In the genomic region with DNA sequence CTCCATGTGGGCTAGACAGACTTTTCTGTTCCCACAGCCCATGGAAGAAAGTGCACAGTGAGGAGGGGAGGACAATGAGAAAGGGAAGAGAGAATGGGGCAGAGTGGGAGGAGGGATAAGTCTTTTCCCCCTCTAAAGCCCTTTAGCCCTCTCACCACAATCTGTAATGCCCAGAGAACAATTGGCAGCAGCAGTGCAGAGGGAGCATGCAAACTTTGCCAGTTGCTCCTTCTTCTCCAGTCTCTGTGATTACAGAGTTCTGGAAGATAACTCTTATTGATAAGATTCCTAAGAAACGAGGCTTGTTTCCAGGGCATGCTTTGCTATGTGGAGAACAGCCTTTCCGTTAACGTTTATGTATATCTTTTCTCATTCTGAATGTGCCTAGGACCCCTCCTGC, we compare ENCODE assay signal across 30 cellular contexts. TPM values are rescaled to one million over a fixed set of nuclear protein-coding genes. Genes with fewer than 3 reads are reported as not detected.
"Had no signal": no experiment of that assay in that cellular context is flagged by ENCODE, and none has a peak within 500 bp of the region (broad histone marks: within the 10 kb centered on the region; RNA-seq: fewer than 3 reads in every experiment).

No MANE protein-coding gene starts in this region.

- H3K27ac Mint-ChIP-seq: activated B cell treated with CpG ODN at 0.5 μM for 24 hours; activated CD8-positive, alpha-beta memory T cell treated with anti-CD3 and anti-CD28 coated beads, Interleukin-2, amount 10 ng/mL, durations not matched to agents 7 days and 5 days; activated CD8-positive, alpha-beta T cell treated with anti-CD3 and anti-CD28 coated beads for 36 hours; activated naive CD4-positive, alpha-beta T cell treated with anti-CD3 and anti-CD28 coated beads, Interleukin-2, amount 50 U/mL, for 24 hours; activated naive CD8-positive, alpha-beta T cell treated with anti-CD3 and anti-CD28 coated beads, Interleukin-2, amount 50 U/mL, for 24 hours; activated T-helper 2 cell treated with anti-CD3 and anti-CD28 coated beads, Interferon-gamma antibody, Interleukin-2, Interleukin-4, amounts not matched to agents 10 μg/mL and 5 μg/mL and 100 μg/mL, durations not matched to agents 14 hours and 24 hours and 36 hours; naive thymus-derived CD8-positive, alpha-beta T cell; stimulated activated memory B cell treated with anti-CD40 and anti-IgM and Interleukin-4, amounts not matched to agents 10 μg/mL and 1 μg/mL and 100 μg/mL, for 72 hours had no signal

- H3K4me1 Mint-ChIP-seq: activated B cell treated with CpG ODN at 0.5 μM for 24 hours; activated CD8-positive, alpha-beta memory T cell treated with anti-CD3 and anti-CD28 coated beads, Interleukin-2, amount 10 ng/mL, durations not matched to agents 7 days and 5 days; stimulated activated memory B cell treated with anti-CD40 and anti-IgM and Interleukin-4, amounts not matched to agents 10 μg/mL and 1 μg/mL and 100 μg/mL, for 72 hours had no signal

- H3K4me3 Mint-ChIP-seq: activated B cell treated with CpG ODN at 0.5 μM for 24 hours; activated CD8-positive, alpha-beta memory T cell treated with anti-CD3 and anti-CD28 coated beads, Interleukin-2, amount 10 ng/mL, durations not matched to agents 7 days and 5 days; activated CD8-positive, alpha-beta T cell treated with anti-CD3 and anti-CD28 coated beads for 36 hours; activated naive CD4-positive, alpha-beta T cell treated with anti-CD3 and anti-CD28 coated beads, Interleukin-2, amount 50 U/mL, for 24 hours; activated naive CD8-positive, alpha-beta T cell treated with anti-CD3 and anti-CD28 coated beads, Interleukin-2, amount 50 U/mL, for 24 hours; naive thymus-derived CD8-positive, alpha-beta T cell; neural crest cell; stimulated activated memory B cell treated with anti-CD40 and anti-IgM and Interleukin-4, amounts not matched to agents 10 μg/mL and 1 μg/mL and 100 μg/mL, for 72 hours; stimulated activated naive CD8-positive, alpha-beta T cell treated with anti-CD3 and anti-CD28 coated beads, Interleukin-15, amount 100 ng/mL, for 72 hours had no signal

- H3K9me3 ChIP-seq: heart right ventricle, left ventricle myocardium inferior, psoas muscle, sigmoid colon, upper lobe of right lung had no signal

- H3K4me3 ChIP-seq: coronary artery, dorsolateral prefrontal cortex, heart right ventricle, left ventricle myocardium inferior, psoas muscle, sigmoid colon, upper lobe of right lung had no signal

- H3K9me3 Mint-ChIP-seq: activated B cell treated with CpG ODN at 0.5 μM for 24 hours; activated CD8-positive, alpha-beta T cell treated with anti-CD3 and anti-CD28 coated beads for 36 hours; activated naive CD4-positive, alpha-beta T cell treated with anti-CD3 and anti-CD28 coated beads, Interleukin-2, amount 50 U/mL, for 24 hours; activated naive CD8-positive, alpha-beta T cell treated with anti-CD3 and anti-CD28 coated beads, Interleukin-2, amount 50 U/mL, for 24 hours; activated T-helper 2 cell treated with anti-CD3 and anti-CD28 coated beads, Interferon-gamma antibody, Interleukin-2, Interleukin-4, amounts not matched to agents 10 μg/mL and 5 μg/mL and 100 μg/mL, durations not matched to agents 14 hours and 24 hours and 36 hours; neural crest cell; stimulated activated memory B cell treated with anti-CD40 and anti-IgM and Interleukin-4, amounts not matched to agents 10 μg/mL and 1 μg/mL and 100 μg/mL, for 72 hours; stimulated activated naive CD8-positive, alpha-beta T cell treated with anti-CD3 and anti-CD28 coated beads, Interleukin-15, amount 100 ng/mL, for 72 hours had no signal

- H3K9ac ChIP-seq: parathyroid adenoma had no signal

- H2AFZ ChIP-seq: parathyroid adenoma had no signal

- H3K36me3 ChIP-seq: heart right ventricle, left ventricle myocardium inferior, sigmoid colon, upper lobe of right lung had no signal

- H3K27me3 ChIP-seq: sigmoid colon had no signal

- DNase-seq: activated B cell treated with CpG ODN at 0.5 μM for 24 hours; activated CD4-positive, alpha-beta T cell treated with anti-CD3 and anti-CD28 coated beads, Interleukin-2, amount 50 U/mL, for 1 hour; activated CD8-positive, alpha-beta memory T cell treated with anti-CD3 and anti-CD28 coated beads, Interleukin-2, amount 10 ng/mL, durations not matched to agents 7 days and 5 days; activated CD8-positive, alpha-beta T cell treated with anti-CD3 and anti-CD28 coated beads for 36 hours; activated naive CD8-positive, alpha-beta T cell treated with anti-CD3 and anti-CD28 coated beads, Interleukin-2, amount 50 U/mL, for 24 hours; activated T-cell treated with anti-CD3 and anti-CD28 coated beads, Interleukin-2, amount 50 U/mL, for 48 hours; amygdala; dorsolateral prefrontal cortex; effector memory CD4-positive, alpha-beta T cell; erythroblast; heart right ventricle; left ventricle myocardium inferior; naive thymus-derived CD8-positive, alpha-beta T cell; occipital lobe; psoas muscle; sigmoid colon; small intestine; stimulated activated CD4-positive, alpha-beta T cell treated with anti-CD3 and anti-CD28 coated beads, Interleukin-1b, Interleukin-23, amount 100 ng/mL, for 48 hours; stimulated activated CD4-positive, alpha-beta T cell treated with anti-CD3 and anti-CD28 coated beads, Interleukin-4, amount 100 ng/mL, for 4 hours; stimulated activated CD8-positive, alpha-beta memory T cell treated with anti-CD3 and anti-CD28 coated beads, Interleukin-4, amount 100 ng/mL, for 48 hours; stimulated activated naive CD8-positive, alpha-beta T cell treated with anti-CD3 and anti-CD28 coated beads, Interleukin-15, amount 100 ng/mL, for 72 hours; substantia nigra; T-helper 2 cell; upper lobe of right lung had no signal

- H3K4me1 ChIP-seq: heart right ventricle, left ventricle myocardium inferior, parathyroid adenoma, psoas muscle, sigmoid colon, upper lobe of right lung had no signal

- H3K79me2 ChIP-seq: parathyroid adenoma had no signal

- FAIRE-seq: small intestine had no signal

- H3K27ac ChIP-seq: coronary artery, dorsolateral prefrontal cortex, heart right ventricle, left ventricle myocardium inferior, parathyroid adenoma, psoas muscle, sigmoid colon, upper lobe of right lung had no signal

- H3K27me3 Mint-ChIP-seq: activated CD8-positive, alpha-beta memory T cell treated with anti-CD3 and anti-CD28 coated beads, Interleukin-2, amount 10 ng/mL, durations not matched to agents 7 days and 5 days; activated naive CD4-positive, alpha-beta T cell treated with anti-CD3 and anti-CD28 coated beads, Interleukin-2, amount 50 U/mL, for 24 hours; activated naive CD8-positive, alpha-beta T cell treated with anti-CD3 and anti-CD28 coated beads, Interleukin-2, amount 50 U/mL, for 24 hours had no signal

- ATAC-seq: activated CD8-positive, alpha-beta memory T cell treated with anti-CD3 and anti-CD28 coated beads, Interleukin-2, amount 10 ng/mL, durations not matched to agents 7 days and 5 days; activated CD8-positive, alpha-beta T cell treated with anti-CD3 and anti-CD28 coated beads for 36 hours; heart right ventricle; naive thymus-derived CD8-positive, alpha-beta T cell; psoas muscle; stimulated activated memory B cell treated with anti-CD40 and anti-IgM and Interleukin-4, amounts not matched to agents 10 μg/mL and 1 μg/mL and 100 μg/mL, for 72 hours; stimulated activated naive CD8-positive, alpha-beta T cell treated with anti-CD3 and anti-CD28 coated beads, Interleukin-15, amount 100 ng/mL, for 72 hours; upper lobe of right lung had no signal

- H3K36me3 Mint-ChIP-seq: activated CD8-positive, alpha-beta memory T cell treated with anti-CD3 and anti-CD28 coated beads, Interleukin-2, amount 10 ng/mL, durations not matched to agents 7 days and 5 days; activated naive CD4-positive, alpha-beta T cell treated with anti-CD3 and anti-CD28 coated beads, Interleukin-2, amount 50 U/mL, for 24 hours; naive thymus-derived CD8-positive, alpha-beta T cell; stimulated activated memory B cell treated with anti-CD40 and anti-IgM and Interleukin-4, amounts not matched to agents 10 μg/mL and 1 μg/mL and 100 μg/mL, for 72 hours had no signal

RNA-seq across cellular contexts. Expression of a gene that starts 50.0 kb away (rescaled TPM):
- total RNA-seq: activated CD8-positive, alpha-beta memory T cell treated with anti-CD3 and anti-CD28 coated beads, Interleukin-2, amount 10 ng/mL, durations not matched to agents 7 days and 5 days had no signal
